ENCODE assay signal across 8 cellular contexts in genomic region chr6:100664274-100665040, GRCh38.
A peak's percentile ranks its signal among the peaks of the same experiment; 100 is the strongest.
DNase-seq lines count a peak whose midpoint lies in the region; ATAC-seq and TF ChIP-seq lines count a peak whose summit lies in the region.

No MANE protein-coding gene starts in this region.

- ATAC-seq in GM19395 (IDR thresholded peaks at IDR 0.05; ENCODE audit: unreplicated experiment) (peak; percentile 56), HG03378 (IDR thresholded peaks at IDR 0.05; ENCODE audit: unreplicated experiment) (peak; percentile 27), psoas muscle (peak in 1 of 4 donors; percentile 64)

- no peaks in the 10 kb centered on the region for H3K36me3 ChIP-seq in esophagus muscularis mucosa
- H3K36me3 ChIP-seq in psoas muscle (ENCODE audit: insufficient read depth in 1 of 2, low read depth in 1 of 2): no peaks in the 10 kb centered on the region
- H3K36me3 ChIP-seq in ovary: no peaks in the 10 kb centered on the region

- intact Hi-C loops in esophagus muscularis mucosa (cut with DNase I) (loop anchor here (5.0 kb wide), 1 partner anchor 547 kb away; no protein-coding TSS in a partner anchor), psoas muscle (cut with DNase I) (loop anchor here (5.0 to 10.0 kb wide), 6 partner anchors 180 to 800 kb away; no protein-coding TSS in a partner anchor), ovary (cut with DNase I) (no loop called here)

- peak; percentile 6 for DNase-seq in DMS53 treated with DMSO at 0.1 percent for 48 hours (lab: John Stamatoyannopoulos, UW; ENCODE audit: unreplicated experiment)
- DNase-seq in RWPE1 (ENCODE audit: low spot score): peak; percentile 12
- no peak for DNase-seq in esophagus muscularis mucosa (ENCODE audit: extremely low spot score)
- DNase-seq in psoas muscle: no peak
- DNase-seq in substantia nigra (lab: John Stamatoyannopoulos, UW): no peak
- no peak for DNase-seq in ovary

- CTCF ChIA-PET in RWPE1 (lab: Yijun Ruan, JAX): interaction anchor here (0.6 to 1.1 kb wide), 6 partner anchors 13 to 484 kb away, joined by 3 read pairs; no protein-coding TSS in a partner anchor

- TF ChIP-seq EP300 in esophagus muscularis mucosa (IDR thresholded peaks at IDR 0.05) (no peak), ovary (IDR thresholded peaks at IDR 0.05) (no peak)

- POLR2A ChIA-PET in RWPE1 (lab: Yijun Ruan, JAX; ENCODE audit: low non-redundant PET): no interaction called here

- H3K27ac ChIP-seq in RWPE1: no peak overlapping the region
- no peak overlapping the region for H3K27ac ChIP-seq in esophagus muscularis mucosa (replicated peaks in 1 of 4)
- H3K27ac ChIP-seq in psoas muscle: no peak overlapping the region
- no peak overlapping the region for H3K27ac ChIP-seq in substantia nigra (ENCODE audit: low read depth, low read length, poor library complexity, severe bottlenecking)
- H3K27ac ChIP-seq in ovary: no peak overlapping the region

- TF ChIP-seq POLR2A in esophagus muscularis mucosa (IDR thresholded peaks at IDR 0.05; ENCODE audit: low read depth): no peak
- TF ChIP-seq POLR2A in ovary (IDR thresholded peaks at IDR 0.05): no peak

- no peak overlapping the region for H3K4me3 ChIP-seq in esophagus muscularis mucosa
- H3K4me3 ChIP-seq in psoas muscle: no peak overlapping the region
- no peak overlapping the region for H3K4me3 ChIP-seq in ovary

- H3K9me3 ChIP-seq in esophagus muscularis mucosa (no peaks in the 10 kb centered on the region), psoas muscle (no peaks in the 10 kb centered on the region), ovary (no peaks in the 10 kb centered on the region)

- H3K4me1 ChIP-seq in esophagus muscularis mucosa: peaks cover 0 to 5% (median 0%) of the 10 kb centered on the region in 4 donors
- no peaks in the 10 kb centered on the region for H3K4me1 ChIP-seq in psoas muscle
- no peaks in the 10 kb centered on the region for H3K4me1 ChIP-seq in ovary (ENCODE audit: insufficient read depth)

- TF ChIP-seq CTCF in RWPE1 (conservative IDR thresholded peaks at IDR 0.05; ENCODE audit: low read depth) (peak; percentile 77), esophagus muscularis mucosa (IDR thresholded peaks at IDR 0.05) (peak; percentile 58 to 72 (median 68)), psoas muscle (IDR thresholded peaks at IDR 0.05) (peak; percentile 75), ovary (IDR thresholded peaks at IDR 0.05) (peak in 1 of 3 donors; percentile 38)

- H3K27me3 ChIP-seq in esophagus muscularis mucosa: no peaks in the 10 kb centered on the region
- H3K27me3 ChIP-seq in psoas muscle (ENCODE audit: insufficient read depth in 3 of 3, low read length in 2 of 3): no peaks in the 10 kb centered on the region
- H3K27me3 ChIP-seq in ovary: no peaks in the 10 kb centered on the region

Comparison
In these comparisons a context has a peak if more than half of its experiments do, and no peak if none do; other contexts are left out.
1. DNase-seq: peak in DMS53 treated with DMSO at 0.1 percent for 48 hours (single experiment) and RWPE1 (single experiment); none in esophagus muscularis mucosa (single experiment), psoas muscle (0 of 2), substantia nigra (0 of 49) and ovary (0 of 5).
2. intact Hi-C loops: an anchor here in esophagus muscularis mucosa (5.0 kb wide) and psoas muscle (5.0 to 10.0 kb wide); none called in ovary.